ENCODE assay signal across 8 cellular contexts in the genomic region with DNA sequence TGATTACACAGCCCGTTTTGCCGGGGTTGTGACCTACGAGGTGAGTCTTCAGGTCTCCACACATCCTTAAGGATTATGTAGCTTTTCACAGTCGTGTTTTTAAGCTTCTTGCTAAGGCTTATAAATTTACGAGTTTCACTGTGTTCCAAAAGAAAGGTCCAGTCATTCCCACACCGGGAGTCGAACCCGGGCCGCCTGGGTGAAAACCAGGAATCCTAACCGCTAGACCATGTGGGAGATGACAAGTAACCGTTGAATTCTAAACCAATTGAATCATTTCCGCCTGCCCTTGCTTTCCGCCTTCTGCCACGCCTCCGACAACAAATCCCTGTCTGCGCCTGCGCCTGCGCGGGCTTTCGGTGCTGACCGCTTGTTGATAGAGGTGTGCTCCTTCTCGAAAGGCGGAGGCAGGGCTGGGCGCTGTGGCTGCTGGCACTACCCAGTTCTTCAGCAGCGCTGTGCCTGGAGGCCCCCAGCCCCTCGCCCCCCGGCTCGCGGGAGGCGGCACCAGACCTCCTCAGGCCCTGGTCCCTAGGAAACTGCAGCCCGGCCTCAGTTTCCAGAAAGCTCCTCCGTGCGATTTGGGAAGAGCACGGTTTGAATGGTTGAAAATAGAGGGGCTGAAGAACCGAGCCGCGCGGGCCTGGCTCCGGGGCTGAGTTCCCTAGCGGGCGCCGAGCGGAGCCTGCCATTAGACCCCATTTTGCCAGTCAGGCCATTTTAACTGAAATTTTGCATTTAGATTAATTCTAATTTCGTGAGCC.
DNase-seq lines count a peak whose midpoint lies in the region; ATAC-seq and TF ChIP-seq lines count a peak whose summit lies in the region.

No MANE protein-coding gene starts in this region.

- H3K9me3 ChIP-seq in left ventricle myocardium inferior (replicated peaks): no peaks in the 10 kb centered on the region

- peaks cover 13% of the 10 kb centered on the region for H3K27me3 Mint-ChIP-seq in T-helper 1 cell treated with Interleukin-12 subunit alpha and Interleukin-12 subunit beta and Interleukin-4 antibody, amounts not matched to agents 30 μg/mL and 1 μg/mL, for 36 hours (ENCODE audit: low read depth)
- peaks cover 7% of the 10 kb centered on the region for H3K27me3 Mint-ChIP-seq in type B pancreatic cell

- no peak for TF ChIP-seq CTCF in GM10266 (IDR thresholded peaks at IDR 0.05; ENCODE audit: control insufficient read depth, insufficient read depth, low read depth, missing control alignments)
- TF ChIP-seq CTCF in left ventricle myocardium inferior (IDR thresholded peaks at IDR 0.05; ENCODE audit: borderline replicate concordance): peak; percentile 22
- peak; percentile 44 for TF ChIP-seq CTCF in type B pancreatic cell (conservative IDR thresholded peaks at IDR 0.05)

- peak; percentile 95 for ATAC-seq in HG02678 (IDR thresholded peaks at IDR 0.05; ENCODE audit: unreplicated experiment)

- peaks cover 18% of the 10 kb centered on the region for H3K4me1 Mint-ChIP-seq in T-helper 1 cell treated with Interleukin-12 subunit alpha and Interleukin-12 subunit beta and Interleukin-4 antibody, amounts not matched to agents 30 μg/mL and 1 μg/mL, for 36 hours (ENCODE audit: low read depth)
- H3K4me1 Mint-ChIP-seq in type B pancreatic cell (ENCODE audit: unreplicated experiment): peaks cover 23% of the 10 kb centered on the region

- peak overlapping the region; percentile 91 for H3K27ac Mint-ChIP-seq in T-helper 1 cell treated with Interleukin-12 subunit alpha and Interleukin-12 subunit beta and Interleukin-4 antibody, amounts not matched to agents 30 μg/mL and 1 μg/mL, for 36 hours
- H3K27ac Mint-ChIP-seq in type B pancreatic cell: peak overlapping the region; percentile 98

- intact Hi-C loops in left ventricle myocardium inferior (cut with micrococcal nuclease): no loop called here
- intact Hi-C loops in posterior cingulate gyrus (cut with DNase I): no loop called here

- no peaks in the 10 kb centered on the region for H3K27me3 ChIP-seq in left ventricle myocardium inferior (ENCODE audit: low read depth)

- peaks cover 9% of the 10 kb centered on the region for H3K4me1 ChIP-seq in left ventricle myocardium inferior

- H3K27ac ChIP-seq in angular gyrus (ENCODE audit: low read depth, low read length) (peak overlapping the region; percentile 97), left ventricle myocardium inferior (replicated peaks) (peak overlapping the region; percentile 93)

- peak overlapping the region; percentile 89 for H3K4me3 Mint-ChIP-seq in T-helper 1 cell treated with Interleukin-12 subunit alpha and Interleukin-12 subunit beta and Interleukin-4 antibody, amounts not matched to agents 30 μg/mL and 1 μg/mL, for 36 hours
- peak overlapping the region; percentile 89 for H3K4me3 Mint-ChIP-seq in type B pancreatic cell

- H3K4me3 ChIP-seq in left ventricle myocardium inferior: peak overlapping the region; percentile 85

- DNase-seq in GM10266 (ENCODE audit: extremely low spot score): peak; percentile 45
- DNase-seq in NCI-H1417 treated with DMSO at 0.1 percent for 48 hours (lab: John Stamatoyannopoulos, UW): peak; percentile 91
- peak; percentile 95 for DNase-seq in left ventricle myocardium inferior
- DNase-seq in posterior cingulate gyrus: peak; percentile 96 to 99 (median 98)
- DNase-seq in type B pancreatic cell (ENCODE audit: extremely low spot score, unreplicated experiment): peak; percentile 98

- no peaks in the 10 kb centered on the region for H3K36me3 ChIP-seq in left ventricle myocardium inferior

- H3K36me3 Mint-ChIP-seq in T-helper 1 cell treated with Interleukin-12 subunit alpha and Interleukin-12 subunit beta and Interleukin-4 antibody, amounts not matched to agents 30 μg/mL and 1 μg/mL, for 36 hours (ENCODE audit: low read depth): no peaks in the 10 kb centered on the region
- peaks cover 4% of the 10 kb centered on the region for H3K36me3 Mint-ChIP-seq in type B pancreatic cell

- H3K9me3 Mint-ChIP-seq in T-helper 1 cell treated with Interleukin-12 subunit alpha and Interleukin-12 subunit beta and Interleukin-4 antibody, amounts not matched to agents 30 μg/mL and 1 μg/mL, for 36 hours: peaks cover 3% of the 10 kb centered on the region
- H3K9me3 Mint-ChIP-seq in type B pancreatic cell: peaks cover 6% of the 10 kb centered on the region

Comparison
In these comparisons a context has a peak if more than half of its experiments do, and no peak if none do; other contexts are left out.
1. Peak in every context shown above with its lines: DNase-seq, ATAC-seq, H3K4me3 ChIP-seq and H3K27ac ChIP-seq.
2. DNase-seq: peak in every context shown above with its lines; median percentile 98 in type B pancreatic cell; 98 in posterior cingulate gyrus; 95 in left ventricle myocardium inferior; 91 in NCI-H1417 treated with DMSO at 0.1 percent for 48 hours; 45 in GM10266.